34 cellular contexts compared by ENCODE assay signal in the genomic region with DNA sequence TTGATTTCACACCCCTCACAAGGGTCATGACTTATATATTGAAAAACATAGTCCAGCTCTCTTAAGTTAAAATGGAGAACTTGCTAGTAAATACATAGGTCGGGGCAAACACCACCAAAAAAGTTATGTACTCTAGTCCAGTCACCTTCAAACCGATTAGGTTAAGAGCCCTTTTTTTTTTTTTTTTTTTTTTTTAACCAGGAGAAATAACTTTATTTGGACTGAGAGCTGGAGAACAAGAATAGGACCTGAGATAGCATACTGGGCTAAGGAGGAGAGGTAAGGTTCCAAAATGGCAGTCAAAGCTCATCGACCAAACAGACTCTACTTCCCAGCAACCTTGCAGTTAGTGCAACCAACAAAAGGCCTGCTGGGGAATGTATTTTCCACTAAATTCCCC.
"Had no signal": no experiment of that assay in that cellular context is flagged by ENCODE, and none has a peak within 500 bp of the region (broad histone marks: within the 10 kb centered on the region; RNA-seq: fewer than 3 reads in every experiment).

No MANE protein-coding gene starts in this region.

- H3K4me2 ChIP-seq: neural progenitor cell, smooth muscle cell had no signal

- H3K4me3 Mint-ChIP-seq: activated CD8-positive, alpha-beta T cell treated with anti-CD3 and anti-CD28 coated beads for 36 hours; stimulated activated naive B cell treated with anti-CD40 and anti-IgM and Interleukin-4, amounts not matched to agents 10 μg/mL and 1 μg/mL and 100 μg/mL, for 72 hours; T-helper 1 cell treated with Interleukin-12 subunit alpha and Interleukin-12 subunit beta and Interleukin-4 antibody, amounts not matched to agents 30 μg/mL and 1 μg/mL, for 36 hours had no signal

- DNase-seq: activated CD4-positive, alpha-beta T cell treated with anti-CD3 and anti-CD28 coated beads, Interleukin-2, amount 50 U/mL, for 1 hour; activated CD8-positive, alpha-beta T cell treated with anti-CD3 and anti-CD28 coated beads for 36 hours; activated T-cell treated with anti-CD3 and anti-CD28 coated beads, Interleukin-2, amount 50 U/mL, for 48 hours; aorta; body of pancreas; cerebellar nuclear complex; colonic mucosa; effector CD8-positive, alpha-beta T cell; gastrocnemius medialis; head of caudate nucleus; hippocampal formation; left cardiac atrium; left ventricle myocardium superior; midbrain; naive thymus-derived CD8-positive, alpha-beta T cell; occipital lobe; psoas muscle; stimulated activated CD4-positive, alpha-beta T cell treated with anti-CD3 and anti-CD28 coated beads, Interleukin-1b, Interleukin-23, amount 100 ng/mL, for 48 hours; stimulated activated naive B cell treated with anti-CD40 and anti-IgM and Interleukin-4, amounts not matched to agents 10 μg/mL and 1 μg/mL and 100 μg/mL, for 72 hours; stomach; SW 1271; T-helper 9 cell had no signal

- H3K4me3 ChIP-seq: body of pancreas, colonic mucosa, gastrocnemius medialis, neural progenitor cell, psoas muscle, smooth muscle cell, stomach, tibial nerve had no signal

- H2AFZ ChIP-seq: neural progenitor cell, parathyroid adenoma had no signal

- H3K9ac ChIP-seq: neural progenitor cell, parathyroid adenoma had no signal

- H3K9me3 ChIP-seq: body of pancreas, colonic mucosa, gastrocnemius medialis, psoas muscle, stomach, tibial nerve had no signal

- H3K4me1 ChIP-seq: parathyroid adenoma had no signal

- H3K27me3 Mint-ChIP-seq: activated CD8-positive, alpha-beta T cell treated with anti-CD3 and anti-CD28 coated beads for 36 hours; activated naive CD4-positive, alpha-beta T cell treated with anti-CD3 and anti-CD28 coated beads, Interleukin-2, amount 50 U/mL, for 24 hours; naive thymus-derived CD8-positive, alpha-beta T cell; stimulated activated naive B cell treated with anti-CD40 and anti-IgM and Interleukin-4, amounts not matched to agents 10 μg/mL and 1 μg/mL and 100 μg/mL, for 72 hours had no signal

- H3K27me3 ChIP-seq: body of pancreas, colonic mucosa, gastrocnemius medialis, neural progenitor cell, stomach, tibial nerve had no signal

- H3K27ac ChIP-seq: body of pancreas, colonic mucosa, gastrocnemius medialis, neural progenitor cell, parathyroid adenoma, psoas muscle, stomach, tibial nerve, VCaP had no signal

- H3K36me3 ChIP-seq: colonic mucosa, gastrocnemius medialis, neural progenitor cell, stomach, tibial nerve had no signal

- ATAC-seq: activated CD4-positive, CD25-positive, alpha-beta regulatory T cell treated with anti-CD3 and anti-CD28 coated beads, Interleukin-2, amount 50 U/mL, for 24 hours; activated CD8-positive, alpha-beta T cell treated with anti-CD3 and anti-CD28 coated beads for 36 hours; body of pancreas; gastrocnemius medialis; left cardiac atrium; left ventricle myocardium superior; naive thymus-derived CD8-positive, alpha-beta T cell; psoas muscle; stimulated activated naive B cell treated with anti-CD40 and anti-IgM and Interleukin-4, amounts not matched to agents 10 μg/mL and 1 μg/mL and 100 μg/mL, for 72 hours had no signal

- FAIRE-seq: keratinocyte, TTC549, urothelium cell line had no signal

- H3K9me3 Mint-ChIP-seq: activated CD8-positive, alpha-beta T cell treated with anti-CD3 and anti-CD28 coated beads for 36 hours; activated naive CD4-positive, alpha-beta T cell treated with anti-CD3 and anti-CD28 coated beads, Interleukin-2, amount 50 U/mL, for 24 hours; activated T-helper 2 cell treated with anti-CD3 and anti-CD28 coated beads, Interferon-gamma antibody, Interleukin-2, Interleukin-4, amounts not matched to agents 10 μg/mL and 5 μg/mL and 100 μg/mL, durations not matched to agents 14 hours and 24 hours and 36 hours; naive thymus-derived CD8-positive, alpha-beta T cell; stimulated activated naive B cell treated with anti-CD40 and anti-IgM and Interleukin-4, amounts not matched to agents 10 μg/mL and 1 μg/mL and 100 μg/mL, for 72 hours; T-helper 1 cell treated with Interleukin-12 subunit alpha and Interleukin-12 subunit beta and Interleukin-4 antibody, amounts not matched to agents 30 μg/mL and 1 μg/mL, for 36 hours had no signal

- H3K27ac Mint-ChIP-seq: activated CD8-positive, alpha-beta T cell treated with anti-CD3 and anti-CD28 coated beads for 36 hours; activated T-helper 2 cell treated with anti-CD3 and anti-CD28 coated beads, Interferon-gamma antibody, Interleukin-2, Interleukin-4, amounts not matched to agents 10 μg/mL and 5 μg/mL and 100 μg/mL, durations not matched to agents 14 hours and 24 hours and 36 hours; neural progenitor cell; T-helper 1 cell treated with Interleukin-12 subunit alpha and Interleukin-12 subunit beta and Interleukin-4 antibody, amounts not matched to agents 30 μg/mL and 1 μg/mL, for 36 hours had no signal
